In genomic region chr7:100897111-100897608, GRCh38 we compare ENCODE assay signal across 8 cellular contexts. TPM values are rescaled to one million over a fixed set of nuclear protein-coding genes. Genes with fewer than 3 reads are reported as not detected.
DNase-seq lines count a peak whose midpoint lies in the region; ATAC-seq and TF ChIP-seq lines count a peak whose summit lies in the region.

No MANE protein-coding gene starts in this region.

- POLR2A ChIA-PET in WTC11 (lab: Charles Lee): no interaction called here

- peak overlapping the region; percentile 65 for H3K4me3 Mint-ChIP-seq in WTC11

- peaks cover 32% of the 10 kb centered on the region for H3K27me3 Mint-ChIP-seq in WTC11 (ENCODE audit: low read depth)

- no peak overlapping the region for H3K27ac Mint-ChIP-seq in WTC11

- DNase-seq in H7: peak; percentile 80
- peak; percentile 38 for DNase-seq in WTC11 (ENCODE audit: low spot score)
- DNase-seq in coronary artery (ENCODE audit: low spot score): no peak
- no peak for DNase-seq in lung (ENCODE audit: low spot score)
- DNase-seq in stimulated activated naive CD8-positive, alpha-beta T cell treated with anti-CD3 and anti-CD28 coated beads, Interleukin-15, Interleukin-2, amounts not matched to agents 100 U/mL and 50 U/mL, for 24 hours: peak; percentile 63

- peaks cover 0 to 15% of the 10 kb centered on the region in 2 donors for H3K4me1 ChIP-seq in lung (ENCODE audit: control insufficient read depth in 2 of 2, insufficient read depth in 2 of 2, low read length in 2 of 2)

- CTCF ChIA-PET in WTC11 (lab: Charles Lee): interaction anchor here (1.1 kb wide), 3 partner anchors 8 to 67 kb away, joined by 3 read pairs; partner anchors contain the start of gene UFSP1

- H3K36me3 Mint-ChIP-seq in WTC11: no peaks in the 10 kb centered on the region

- H3K27ac ChIP-seq in 22Rv1 (peak overlapping the region; percentile 48; the same call in 1 of the 2 replicates), coronary artery (no peak overlapping the region), lung (ENCODE audit: low read depth in 1 of 2, low read length in 1 of 2) (no peak overlapping the region)

- ATAC-seq in WTC11 (peak; percentile 8), lung (ENCODE audit: insufficient read depth, low FRiP score) (peak; percentile 53), GM21360 (IDR thresholded peaks at IDR 0.05; ENCODE audit: unreplicated experiment) (no peak), HG03520 (IDR thresholded peaks at IDR 0.05; ENCODE audit: unreplicated experiment) (no peak)
- ATAC-seq in stimulated activated naive CD8-positive, alpha-beta T cell treated with anti-CD3 and anti-CD28 coated beads, Interleukin-15, Interleukin-2, amounts not matched to agents 100 U/mL and 50 U/mL, for 24 hours: peak; percentile 8

- H3K27me3 ChIP-seq in H7 (ENCODE audit: control insufficient read depth, insufficient read depth, low read length) (peaks cover 12% of the 10 kb centered on the region), lung (ENCODE audit: control insufficient read depth, insufficient read depth) (no peaks in the 10 kb centered on the region)

- H3K36me3 ChIP-seq in H7 (replicated peaks; ENCODE audit: control insufficient read depth, insufficient read depth, low read length) (no peaks in the 10 kb centered on the region), lung (ENCODE audit: control insufficient read depth in 2 of 2, insufficient read depth in 2 of 2, low read length in 2 of 2) (no peaks in the 10 kb centered on the region)

- peaks cover 0 to 2% of the 10 kb centered on the region in 2 donors for H3K9me3 ChIP-seq in lung (ENCODE audit: control insufficient read depth in 2 of 2, insufficient read depth in 1 of 2, low read length in 1 of 2)

- 1 to 2% methylated on average over 18 to 35 of the region's 35 CpGs for WGBS in lung, 2 donors

- peaks cover 26% of the 10 kb centered on the region for H3K4me1 Mint-ChIP-seq in WTC11

- H3K4me3 ChIP-seq in H7 (ENCODE audit: insufficient read depth, low read depth, low read length) (peak overlapping the region; percentile 45), coronary artery (peak overlapping the region; percentile 70), lung (peak overlapping the region; percentile 25)

- no peaks in the 10 kb centered on the region for H3K9me3 Mint-ChIP-seq in WTC11

- peak; percentile 99 for TF ChIP-seq CTCF in 22Rv1 (IDR thresholded peaks at IDR 0.05)
- TF ChIP-seq CTCF in WTC11 (IDR thresholded peaks at IDR 0.05): peak; percentile 74
- peak; percentile 41 for TF ChIP-seq CTCF in coronary artery (IDR thresholded peaks at IDR 0.05)
- TF ChIP-seq CTCF in lung (IDR thresholded peaks at IDR 0.05; ENCODE audit: control extremely low read depth, extremely low read depth): peak; percentile 56

TF ChIP-seq in WTC11, 78 proteins besides CTCF, POLR2A, EP300 and RAD21:
- TF ChIP-seq ZNF281 (CRISPR knock-in tag; IDR thresholded peaks at IDR 0.05) (no peak), HMGXB4 (CRISPR knock-in tag; IDR thresholded peaks at IDR 0.05) (peak; percentile 83), CREM (CRISPR knock-in tag; IDR thresholded peaks at IDR 0.05) (no peak), E2F5 (CRISPR knock-in tag; IDR thresholded peaks at IDR 0.05) (0 out of 2 replicates have a peak, but pooled peaks have one; percentile 22), JUN (CRISPR knock-in tag; IDR thresholded peaks at IDR 0.05) (no peak), NR3C1 (CRISPR knock-in tag; conservative IDR thresholded peaks at IDR 0.05; ENCODE audit: low read depth) (no peak), RELA (CRISPR knock-in tag; IDR thresholded peaks at IDR 0.05; ENCODE audit: borderline replicate concordance) (no peak)
- TF ChIP-seq, protein P1, sequence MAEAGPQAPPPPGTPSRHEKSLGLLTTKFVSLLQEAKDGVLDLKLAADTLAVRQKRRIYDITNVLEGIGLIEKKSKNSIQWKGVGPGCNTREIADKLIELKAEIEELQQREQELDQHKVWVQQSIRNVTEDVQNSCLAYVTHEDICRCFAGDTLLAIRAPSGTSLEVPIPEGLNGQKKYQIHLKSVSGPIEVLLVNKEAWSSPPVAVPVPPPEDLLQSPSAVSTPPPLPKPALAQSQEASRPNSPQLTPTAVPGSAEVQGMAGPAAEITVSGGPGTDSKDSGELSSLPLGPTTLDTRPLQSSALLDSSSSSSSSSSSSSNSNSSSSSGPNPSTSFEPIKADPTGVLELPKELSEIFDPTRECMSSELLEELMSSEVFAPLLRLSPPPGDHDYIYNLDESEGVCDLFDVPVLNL (CRISPR knock-in tag; IDR thresholded peaks at IDR 0.05; ENCODE audit: borderline replicate concordance, low read depth): no peak

RNA-seq across cellular contexts. Expression of gene ACHE, which starts 1.5 kb away (rescaled TPM):
- 17.3 and 19.2 TPM in 2 replicates for total RNA-seq in H7 (2014; rRNA removed; shearing (Covaris generic))
- 6.4 to 7.7 TPM (median 6.6 TPM) in 3 replicates for total RNA-seq in WTC11 (2021)
- total RNA-seq in lung: 1 to 10 TPM; 7.2 to 8.2 TPM
- 1 to 10 TPM; 2.6 to 6.2 TPM for polyA plus RNA-seq in lung

RNA-seq across cellular contexts. Expression of gene UFSP1, which starts 7.6 kb away (rescaled TPM):
- total RNA-seq in H7 (2014; rRNA removed; shearing (Covaris generic)): 7.7 and 12.2 TPM in 2 replicates
- total RNA-seq in WTC11 (2021): 3.9 to 4.8 TPM (median 4.6 TPM) in 3 replicates
- 1 to 10 TPM; 1.5 to 5.8 TPM for total RNA-seq in lung
- 1 to 10 TPM; 5.2 to 6.2 TPM for polyA plus RNA-seq in lung

RNA-seq across cellular contexts. Expression of gene SRRT, which starts 22.3 kb away (rescaled TPM):
- 82.8 and 101 TPM in 2 replicates for total RNA-seq in H7 (2014; rRNA removed; shearing (Covaris generic))
- total RNA-seq in WTC11 (2021) (209 to 238 TPM (median 233 TPM) in 3 replicates), lung (100 to 1,000 TPM in 1 of 2 donors, 10 to 100 TPM in 1; 58.5 to 120 TPM)
- polyA plus RNA-seq in lung: 10 to 100 TPM; 76.1 to 79.8 TPM

RNA-seq across cellular contexts. Expression of gene TRIP6, which starts 30.0 kb away (rescaled TPM):
- 95.7 and 118 TPM in 2 replicates for total RNA-seq in H7 (2014; rRNA removed; shearing (Covaris generic))
- total RNA-seq in WTC11 (2021) (128 to 140 TPM (median 130 TPM) in 3 replicates), lung (10 to 100 TPM; 43.5 to 81.8 TPM)
- polyA plus RNA-seq in lung: 10 to 100 TPM; 41.4 to 61.2 TPM

RNA-seq across cellular contexts. Expression of gene SLC12A9, which starts 44.6 kb away (rescaled TPM):
- total RNA-seq in H7 (2014; rRNA removed; shearing (Covaris generic)): 21.9 and 27.9 TPM in 2 replicates
- 32.6 to 39.3 TPM (median 34.1 TPM) in 3 replicates for total RNA-seq in WTC11 (2021)
- total RNA-seq in lung: 10 to 100 TPM; 28.5 to 49.1 TPM
- polyA plus RNA-seq in lung: 10 to 100 TPM; 29.2 to 52.6 TPM

Comparison
In these comparisons a context has a peak if more than half of its experiments do, and no peak if none do; other contexts are left out.
1. CTCF ChIP-seq: peak in every context shown above with its lines; median percentile 99 in 22Rv1; 74 in WTC11; 56 in lung; 41 in coronary artery.
2. DNase-seq: peak in H7 (single experiment), WTC11 (single experiment) and stimulated activated naive CD8-positive, alpha-beta T cell treated with anti-CD3 and anti-CD28 coated beads, Interleukin-15, Interleukin-2, amounts not matched to agents 100 U/mL and 50 U/mL, for 24 hours (single experiment); none in coronary artery (single experiment) and lung (single experiment).
3. ATAC-seq: peak in WTC11 (single experiment), lung (single experiment) and stimulated activated naive CD8-positive, alpha-beta T cell treated with anti-CD3 and anti-CD28 coated beads, Interleukin-15, Interleukin-2, amounts not matched to agents 100 U/mL and 50 U/mL, for 24 hours (single experiment); none in GM21360 (single experiment) and HG03520 (single experiment).
4. Peak in every context shown above with its lines, with median percentiles within 50 percentile points of each other: H3K4me3 ChIP-seq.